8 cellular contexts compared by ENCODE assay signal in genomic region chr12:69254046-69254445, GRCh38. TPM values are rescaled to one million over a fixed set of nuclear protein-coding genes. Genes with fewer than 3 reads are reported as not detected.
A peak's percentile ranks its signal among the peaks of the same experiment; 100 is the strongest.
DNase-seq lines count a peak whose midpoint lies in the region; TF ChIP-seq lines count a peak whose summit lies in the region.

No MANE protein-coding gene starts in this region.

- no peaks in the 10 kb centered on the region for H3K9me3 Mint-ChIP-seq in HFFc6
- H3K9me3 Mint-ChIP-seq in type B pancreatic cell, result no peaks in the 10 kb centered on the region

- H3K27me3 Mint-ChIP-seq in HFFc6 (ENCODE audit: insufficient read depth) (no peaks in the 10 kb centered on the region), type B pancreatic cell (no peaks in the 10 kb centered on the region)

- H3K4me3 ChIP-seq in kidney epithelial cell (ENCODE audit: low read depth, low read length), result no peak overlapping the region

- no peaks in the 10 kb centered on the region for H3K27me3 ChIP-seq in kidney epithelial cell (ENCODE audit: control insufficient read depth, insufficient read depth, low read length)

- no peak overlapping the region for H3K4me3 Mint-ChIP-seq in HFFc6
- no peak overlapping the region for H3K4me3 Mint-ChIP-seq in type B pancreatic cell

- H3K4me1 Mint-ChIP-seq in HFFc6 (ENCODE audit: low read depth) (peaks cover 40% of the 10 kb centered on the region), type B pancreatic cell (ENCODE audit: unreplicated experiment) (peaks cover 7% of the 10 kb centered on the region)

- in situ Hi-C loops in G401 (cut with HindIII; ENCODE audit: low sequenced_read_pairs), result no loop called here

- no peaks in the 10 kb centered on the region for H3K36me3 ChIP-seq in kidney epithelial cell (ENCODE audit: control insufficient read depth, insufficient read depth, low read length)

- peak overlapping the region; percentile 27; the same call in 1 of the 2 replicates for H3K27ac Mint-ChIP-seq in HFFc6
- no peak overlapping the region for H3K27ac Mint-ChIP-seq in type B pancreatic cell

- peaks cover 14% of the 10 kb centered on the region for H3K36me3 Mint-ChIP-seq in HFFc6 (ENCODE audit: low read depth)
- peaks cover 37% of the 10 kb centered on the region for H3K36me3 Mint-ChIP-seq in type B pancreatic cell

- TF ChIP-seq CTCF in HFFc6 (IDR thresholded peaks at IDR 0.05), result peak; percentile 89
- TF ChIP-seq CTCF in kidney epithelial cell (IDR thresholded peaks at IDR 0.05; ENCODE audit: insufficient read depth, low read length, poor library complexity, severe bottlenecking), result peak; percentile 46
- TF ChIP-seq CTCF in type B pancreatic cell (conservative IDR thresholded peaks at IDR 0.05), result peak; percentile 82

- DNase-seq in A172 (ENCODE audit: low spot score) (peak; percentile 42), G401 (ENCODE audit: low spot score) (peak; percentile 38), HFFc6 (peak; percentile 38), NCI-H2227 treated with DMSO at 0.1 percent for 48 hours (lab: John Stamatoyannopoulos, UW) (peak; percentile 22), astrocyte of the hippocampus (ENCODE audit: low read depth, low spot score) (peak; percentile 38), kidney epithelial cell (ENCODE audit: low read depth) (no peak), type B pancreatic cell (ENCODE audit: extremely low spot score, unreplicated experiment) (no peak), ecto neural progenitor cell (ENCODE audit: low spot score) (no peak)

RNA-seq across cellular contexts. Expression of gene CPSF6, which starts 14.7 kb away (rescaled TPM):
- 27.8 and 39.0 TPM in 2 replicates for total RNA-seq in A172 (2014; rRNA removed; shearing (Covaris generic))
- 78.6 and 94.0 TPM in 2 replicates for total RNA-seq in G401 (2014; rRNA removed; shearing (Covaris generic))
- total RNA-seq in HFFc6 (2021; fragmentation: NEBNext Ultra II Directional; extraction: Animal tissue kit (Norgen Biotek cat#: 25700)), result 10 to 100 TPM; 54.1 to 66.1 (median 60.1) TPM
- 34.6 and 35.6 TPM in 2 replicates for total RNA-seq in kidney epithelial cell
- total RNA-seq in type B pancreatic cell (ENCODE audit: low replicate concordance), result 76.9 and 128 TPM in 2 replicates

Comparison
In these comparisons a context has a peak if more than half of its experiments do, and no peak if none do; other contexts are left out.
1. DNase-seq: peak in A172 (single experiment), G401 (single experiment), HFFc6 (single experiment), NCI-H2227 treated with DMSO at 0.1 percent for 48 hours (single experiment) and astrocyte of the hippocampus (single experiment); none in kidney epithelial cell (single experiment), type B pancreatic cell (single experiment) and ecto neural progenitor cell (single experiment).
2. Peak in every context shown above with its lines, with median percentiles within 50 percentile points of each other: CTCF ChIP-seq.